ENCODE assay signal across 9 cellular contexts in genomic region chr20:3777381-3777725, GRCh38. TPM values are rescaled to one million over a fixed set of nuclear protein-coding genes. Genes with fewer than 3 reads are reported as not detected.
A peak's percentile ranks its signal among the peaks of the same experiment; 100 is the strongest.
DNase-seq lines count a peak whose midpoint lies in the region; ATAC-seq, FAIRE-seq and TF ChIP-seq lines count a peak whose summit lies in the region.
"Had no signal": no experiment of that assay in that cellular context is flagged by ENCODE, and none has a peak within 500 bp of the region (broad histone marks: within the 10 kb centered on the region; RNA-seq: fewer than 3 reads in every experiment).

No MANE protein-coding gene starts in this region.

- H3K9ac ChIP-seq in GM12878 (ENCODE audit: control insufficient read depth, insufficient read depth, low read length) = peak overlapping the region; percentile 8; the same call in 1 of the 2 replicates

- TF ChIP-seq EP300 in GM12878 (IDR thresholded peaks at IDR 0.05; ENCODE audit: borderline replicate concordance in 1 of 2, control insufficient read depth in 1 of 2, low read depth in 2 of 2, low read length in 2 of 2) (no peak), suprapubic skin (IDR thresholded peaks at IDR 0.05) (no peak)

- peak overlapping the region; percentile 99 for H3K4me2 ChIP-seq in GM12878 (ENCODE audit: control insufficient read depth, insufficient read depth)

- no peaks in the 10 kb centered on the region for H4K20me1 ChIP-seq in GM12878 (ENCODE audit: control insufficient read depth, insufficient read depth)

- TF ChIP-seq POLR2A in GM12878 (IDR thresholded peaks at IDR 0.05; ENCODE audit: low read depth, low read length) = no peak
- TF ChIP-seq POLR2A in suprapubic skin (IDR thresholded peaks at IDR 0.05) = no peak

- H3K4me3 ChIP-seq in GM12878 = peak overlapping the region; percentile 55
- H3K4me3 ChIP-seq in lower lobe of right lung = peak overlapping the region; percentile 62
- H3K4me3 ChIP-seq in suprapubic skin = peak overlapping the region; percentile 51

- CTCF ChIA-PET in GM12878 (lab: Yijun Ruan, JAX) = interaction anchor here (4.2 kb wide), 1 partner anchor 9 kb away, joined by 26 read pairs; the partner anchor contains the start of gene ADISSP

- RAD21 ChIA-PET in GM12878 (lab: Charles Lee; ENCODE audit: unreplicated experiment) = no interaction called here

- ATAC-seq in activated CD4-positive, CD25-positive, alpha-beta regulatory T cell treated with anti-CD3 and anti-CD28 coated beads, Interleukin-2, amount 50 U/mL, for 24 hours = peak; percentile 39 to 55
- ATAC-seq in GM12878 = no peak; the same call in 2 of the 3 replicates
- peak in 1 of 2 donors; percentile 2 for ATAC-seq in lower lobe of right lung
- no peak for ATAC-seq in GM21723 (IDR thresholded peaks at IDR 0.05; ENCODE audit: unreplicated experiment)
- ATAC-seq in HG02852 (IDR thresholded peaks at IDR 0.05; ENCODE audit: unreplicated experiment) = no peak

- intact Hi-C loops in GM12878 (cut with micrococcal nuclease; ENCODE audit: unreplicated experiment) = no loop called here
- intact Hi-C loops in lower lobe of right lung (cut with DNase I) = no loop called here

- no peak for FAIRE-seq in GM12878 (lab: Jason Lieb, UNC)

- H3K4me1 ChIP-seq in GM12878 (ENCODE audit: control insufficient read depth, insufficient read depth, low read length) = peaks cover 12% of the 10 kb centered on the region
- peaks cover 30% of the 10 kb centered on the region for H3K4me1 ChIP-seq in lower lobe of right lung
- peaks cover 36% of the 10 kb centered on the region for H3K4me1 ChIP-seq in suprapubic skin

- no peaks in the 10 kb centered on the region for H3K79me2 ChIP-seq in GM12878 (ENCODE audit: control insufficient read depth, insufficient read depth, low read length)

- no peaks in the 10 kb centered on the region; the same call in 2 of the 3 replicates for H3K9me3 ChIP-seq in GM12878 (replicated peaks; ENCODE audit: control insufficient read depth, insufficient read depth, low read length)
- H3K9me3 ChIP-seq in lower lobe of right lung = no peaks in the 10 kb centered on the region
- no peaks in the 10 kb centered on the region for H3K9me3 ChIP-seq in suprapubic skin

- in situ Hi-C loops in GM12878 (cut with MboI) = no loop called here

- BruUV-seq in GM12878 (replicated peaks; lab: Mats Ljungman, UMichigan) = no TSS peak

- SMC1A ChIA-PET in GM12878 (lab: Charles Lee; ENCODE audit: uncharacterized antibody, unreplicated experiment) = interaction anchor here (0.7 kb wide), 1 partner anchor 10 kb away, joined by 3 read pairs; the partner anchor contains the start of gene ADISSP

- H3K27me3 ChIP-seq in GM12878 (replicated peaks in 1 of 2; ENCODE audit: control insufficient read depth in 2 of 2, insufficient read depth in 2 of 2, low read length in 1 of 2) = peaks cover 12 to 16% of the 10 kb centered on the region in 2 experiments
- peaks cover 7% of the 10 kb centered on the region for H3K27me3 ChIP-seq in lower lobe of right lung (ENCODE audit: low read depth)
- H3K27me3 ChIP-seq in suprapubic skin = no peaks in the 10 kb centered on the region

- H3K27ac ChIP-seq in GM12878 (ENCODE audit: control insufficient read depth, insufficient read depth) (no peak overlapping the region), lower lobe of right lung (no peak overlapping the region), suprapubic skin (no peak overlapping the region)

- TF ChIP-seq RAD21 in GM12878 (IDR thresholded peaks at IDR 0.05; ENCODE audit: insufficient read depth, low read depth, low read length) = no peak

- peak overlapping the region; percentile 83 for H2AFZ ChIP-seq in GM12878 (ENCODE audit: control insufficient read depth, low read depth, low read length)

- POLR2A ChIA-PET in GM12878 (lab: Charles Lee) = interaction anchor here (1.2 kb wide), 1 partner anchor 20 kb away, joined by 3 read pairs; no protein-coding TSS in a partner anchor

- H3K36me3 ChIP-seq in GM12878 (ENCODE audit: control insufficient read depth in 2 of 2, insufficient read depth in 2 of 2, low read length in 1 of 2) (no peaks in the 10 kb centered on the region), lower lobe of right lung (no peaks in the 10 kb centered on the region), suprapubic skin (no peaks in the 10 kb centered on the region)

- TF ChIP-seq CTCF in GM12878 (IDR thresholded peaks at IDR 0.05 in 2 of 3, conservative IDR thresholded peaks at IDR 0.05 in 1 of 3; ENCODE audit: control insufficient read depth in 2 of 3, extremely low read depth in 1 of 3, insufficient read depth in 1 of 3, low read depth in 3 of 3, low read length in 3 of 3) (no peak), lower lobe of right lung (IDR thresholded peaks at IDR 0.05) (no peak), suprapubic skin (IDR thresholded peaks at IDR 0.05) (no peak)

- WGBS in GM12878 (ENCODE audit: insufficient coverage, insufficient replicate concordance, low lambda C conversion rate, missing lambda C conversion rate) = 9% methylated on average over 16 of the region's 16 CpGs
- 18% methylated on average over 10 of the region's 16 CpGs for WGBS in suprapubic skin

- no peak for DNase-seq in activated CD4-positive, CD25-positive, alpha-beta regulatory T cell treated with anti-CD3 and anti-CD28 coated beads, Interleukin-2, amount 50 U/mL, for 72 hours
- DNase-seq in GM12878 (ENCODE audit: low read depth, low spot score) (no peak), lower lobe of right lung (no peak), suprapubic skin (ENCODE audit: low spot score in 2 of 2) (no peak), SK-N-DZ (ENCODE audit: low spot score) (no peak)

RNA-seq across cellular contexts. Expression of gene SPEF1, which starts 3.9 kb away (rescaled TPM):
- not detected in 2 replicates for total RNA-seq in GM12878 (2013; cell fraction: nucleolus; rRNA removed)
- total RNA-seq in GM12878 (2014; rRNA removed) = not detected in 2 replicates
- not detected in 2 replicates for total RNA-seq in GM12878 (2014; rRNA removed; fragmentation: Illumina TruSeq; extraction: Trizol)
- total RNA-seq in GM12878 (2021) = not detected in 2 replicates
- polyA plus RNA-seq in GM12878 (2011; ENCODE audit: low read depth) = not detected
- polyA plus RNA-seq in GM12878 (2011; rRNA removed) = not detected in 2 replicates
- not detected in 2 replicates for polyA plus RNA-seq in GM12878 (2011; cell fraction: cytosol; rRNA removed)
- 0.18 and 0.29 TPM in 2 replicates for polyA plus RNA-seq in GM12878 (2011; cell fraction: nucleus; rRNA removed)
- 0.09 TPM in 1 of 2 replicates, not detected in the other for polyA plus RNA-seq in GM12878 (2012)
- polyA plus RNA-seq in GM12878 (2014; fragmentation: Illumina TruSeq; extraction: Trizol) = not detected in 2 replicates
- polyA plus RNA-seq in GM12878 (2014; fragmentation: Nextera tagmentation; extraction: Ambion mirVana) = not detected
- polyA plus RNA-seq in GM12878 (2014; rRNA removed) = 0.06 and 0.12 TPM in 2 replicates
- not detected for polyA plus RNA-seq in GM12878 (2016; fragmentation: Nextera tagmentation; extraction: Ambion mirVana)
- not detected in 2 replicates for polyA minus RNA-seq in GM12878 (2011; rRNA and poly(A)+ RNA removed)
- not detected in 2 replicates for polyA minus RNA-seq in GM12878 (2011; cell fraction: cytosol; rRNA and poly(A)+ RNA removed)
- polyA minus RNA-seq in GM12878 (2011; cell fraction: nucleus; rRNA and poly(A)+ RNA removed) = 0.12 TPM in 1 of 2 replicates, not detected in the other
- total RNA-seq in lower lobe of right lung = 3.9 TPM
- not detected for total RNA-seq in suprapubic skin
- polyA plus RNA-seq in SK-N-DZ (2014; cell fraction: cytosol; rRNA removed) = 0.17 and 0.62 TPM in 2 replicates
- polyA plus RNA-seq in SK-N-DZ (2014; cell fraction: nucleus; rRNA removed) = 0.20 and 3.4 TPM in 2 replicates
- total RNA-seq: left cardiac atrium had no signal

RNA-seq across cellular contexts. Expression of gene CENPB, which starts 9.2 kb away (rescaled TPM):
- 8.8 and 11.3 TPM in 2 replicates for total RNA-seq in GM12878 (2013; cell fraction: nucleolus; rRNA removed)
- total RNA-seq in GM12878 (2014; rRNA removed) (56.6 and 68.6 TPM in 2 replicates), GM12878 (2014; rRNA removed; fragmentation: Illumina TruSeq; extraction: Trizol) (24.4 and 27.6 TPM in 2 replicates), GM12878 (2021) (68.3 and 71.2 TPM in 2 replicates), lower lobe of right lung (76.2 TPM), suprapubic skin (10 to 100 TPM; 57.0 to 81.4 (median 66.4) TPM)
- 12.5 TPM for polyA plus RNA-seq in GM12878 (2011; ENCODE audit: low read depth)
- polyA plus RNA-seq in GM12878 (2011; rRNA removed) (4.3 and 7.1 TPM in 2 replicates), GM12878 (2014; fragmentation: Illumina TruSeq; extraction: Trizol) (10.9 and 20.9 TPM in 2 replicates), GM12878 (2014; fragmentation: Nextera tagmentation; extraction: Ambion mirVana) (under 1 TPM; 0.16 to 0.29 TPM), GM12878 (2014; rRNA removed) (35.5 and 44.8 TPM in 2 replicates), GM12878 (2016; fragmentation: Nextera tagmentation; extraction: Ambion mirVana) (1 to 10 TPM; 1.6 to 2.4 TPM)
- polyA plus RNA-seq in GM12878 (2011; cell fraction: cytosol; rRNA removed) = 8.8 and 12.2 TPM in 2 replicates
- polyA plus RNA-seq in GM12878 (2011; cell fraction: nucleus; rRNA removed) = 9.5 and 12.9 TPM in 2 replicates
- polyA plus RNA-seq in GM12878 (2012) = 24.5 and 35.6 TPM in 2 replicates
- 8.2 and 15.1 TPM in 2 replicates for polyA minus RNA-seq in GM12878 (2011; rRNA and poly(A)+ RNA removed)
- 8.4 and 9.0 TPM in 2 replicates for polyA minus RNA-seq in GM12878 (2011; cell fraction: cytosol; rRNA and poly(A)+ RNA removed)
- 7.0 and 12.8 TPM in 2 replicates for polyA minus RNA-seq in GM12878 (2011; cell fraction: nucleus; rRNA and poly(A)+ RNA removed)
- polyA plus RNA-seq in SK-N-DZ (2014; cell fraction: cytosol; rRNA removed) = 48.5 and 68.5 TPM in 2 replicates
- polyA plus RNA-seq in SK-N-DZ (2014; cell fraction: nucleus; rRNA removed) = 30.1 and 42.8 TPM in 2 replicates

RNA-seq across cellular contexts. Expression of gene ADISSP, which starts 9.8 kb away (rescaled TPM):
- 2.7 and 3.8 TPM in 2 replicates for total RNA-seq in GM12878 (2013; cell fraction: nucleolus; rRNA removed)
- total RNA-seq in GM12878 (2014; rRNA removed) (59.2 and 64.5 TPM in 2 replicates), GM12878 (2014; rRNA removed; fragmentation: Illumina TruSeq; extraction: Trizol) (25.2 and 27.1 TPM in 2 replicates), GM12878 (2021) (65.9 and 67.5 TPM in 2 replicates), lower lobe of right lung (33.2 TPM), suprapubic skin (10 to 100 TPM in 3 of 4 donors, 1 to 10 TPM in 1; 8.4 to 20.3 (median 18.9) TPM)
- polyA plus RNA-seq in GM12878 (2011; ENCODE audit: low read depth) = 5.7 TPM
- polyA plus RNA-seq in GM12878 (2011; rRNA removed) (6.9 and 22.6 TPM in 2 replicates), GM12878 (2014; fragmentation: Illumina TruSeq; extraction: Trizol) (2.3 and 17.5 TPM in 2 replicates), GM12878 (2014; fragmentation: Nextera tagmentation; extraction: Ambion mirVana) (1 to 10 TPM in 1 of 2 experiments, under 1 TPM in 1; 0.80 to 7.6 TPM), GM12878 (2014; rRNA removed) (50.2 and 62.0 TPM in 2 replicates), GM12878 (2016; fragmentation: Nextera tagmentation; extraction: Ambion mirVana) (10 to 100 TPM; 90.8 to 96.3 TPM)
- 42.5 and 66.1 TPM in 2 replicates for polyA plus RNA-seq in GM12878 (2011; cell fraction: cytosol; rRNA removed)
- 25.9 and 34.8 TPM in 2 replicates for polyA plus RNA-seq in GM12878 (2011; cell fraction: nucleus; rRNA removed)
- polyA plus RNA-seq in GM12878 (2012) = 22.4 and 26.6 TPM in 2 replicates
- polyA minus RNA-seq in GM12878 (2011; rRNA and poly(A)+ RNA removed) = 16.0 and 29.6 TPM in 2 replicates
- polyA minus RNA-seq in GM12878 (2011; cell fraction: cytosol; rRNA and poly(A)+ RNA removed) = 16.8 and 25.3 TPM in 2 replicates
- polyA minus RNA-seq in GM12878 (2011; cell fraction: nucleus; rRNA and poly(A)+ RNA removed) = 6.3 and 9.6 TPM in 2 replicates
- 110 and 116 TPM in 2 replicates for polyA plus RNA-seq in SK-N-DZ (2014; cell fraction: cytosol; rRNA removed)
- polyA plus RNA-seq in SK-N-DZ (2014; cell fraction: nucleus; rRNA removed) = 63.6 and 72.6 TPM in 2 replicates

RNA-seq across cellular contexts. Expression of gene CDC25B, which starts 18.8 kb away (rescaled TPM):
- total RNA-seq in GM12878 (2013; cell fraction: nucleolus; rRNA removed) = 19.8 and 20.9 TPM in 2 replicates
- 18.5 and 20.7 TPM in 2 replicates for total RNA-seq in GM12878 (2014; rRNA removed)
- total RNA-seq in GM12878 (2014; rRNA removed; fragmentation: Illumina TruSeq; extraction: Trizol) = 11.2 and 13.0 TPM in 2 replicates
- total RNA-seq in GM12878 (2021) = 58.8 and 58.9 TPM in 2 replicates
- 13.9 TPM for polyA plus RNA-seq in GM12878 (2011; ENCODE audit: low read depth)
- polyA plus RNA-seq in GM12878 (2011; rRNA removed) = 11.2 and 20.2 TPM in 2 replicates
- 33.1 and 37.6 TPM in 2 replicates for polyA plus RNA-seq in GM12878 (2011; cell fraction: cytosol; rRNA removed)
- 145 and 172 TPM in 2 replicates for polyA plus RNA-seq in GM12878 (2011; cell fraction: nucleus; rRNA removed)
- polyA plus RNA-seq in GM12878 (2012) = 27.8 and 28.4 TPM in 2 replicates
- polyA plus RNA-seq in GM12878 (2014; fragmentation: Illumina TruSeq; extraction: Trizol) = 25.1 and 36.9 TPM in 2 replicates
- 1 to 10 TPM; 4.6 to 8.6 TPM for polyA plus RNA-seq in GM12878 (2014; fragmentation: Nextera tagmentation; extraction: Ambion mirVana)
- polyA plus RNA-seq in GM12878 (2014; rRNA removed) = 37.0 and 44.2 TPM in 2 replicates
- polyA plus RNA-seq in GM12878 (2016; fragmentation: Nextera tagmentation; extraction: Ambion mirVana) = 10 to 100 TPM; 28.4 to 28.7 TPM
- polyA minus RNA-seq in GM12878 (2011; rRNA and poly(A)+ RNA removed) = 11.0 and 22.2 TPM in 2 replicates
- polyA minus RNA-seq in GM12878 (2011; cell fraction: cytosol; rRNA and poly(A)+ RNA removed) = 12.4 and 15.6 TPM in 2 replicates
- 13.5 and 22.2 TPM in 2 replicates for polyA minus RNA-seq in GM12878 (2011; cell fraction: nucleus; rRNA and poly(A)+ RNA removed)
- 97.7 TPM for total RNA-seq in lower lobe of right lung
- 10 to 100 TPM; 12.7 to 34.4 (median 23.3) TPM for total RNA-seq in suprapubic skin
- 140 and 141 TPM in 2 replicates for polyA plus RNA-seq in SK-N-DZ (2014; cell fraction: cytosol; rRNA removed)
- polyA plus RNA-seq in SK-N-DZ (2014; cell fraction: nucleus; rRNA removed) = 108 and 173 TPM in 2 replicates

RNA-seq across cellular contexts. Expression of gene AP5S1, which starts 43.0 kb away (rescaled TPM):
- total RNA-seq in GM12878 (2013; cell fraction: nucleolus; rRNA removed) = 7.0 and 7.1 TPM in 2 replicates
- total RNA-seq in GM12878 (2014; rRNA removed) = 11.6 and 13.2 TPM in 2 replicates
- 3.8 and 4.7 TPM in 2 replicates for total RNA-seq in GM12878 (2014; rRNA removed; fragmentation: Illumina TruSeq; extraction: Trizol)
- total RNA-seq in GM12878 (2021) = 12.3 and 12.4 TPM in 2 replicates
- 3.5 TPM for polyA plus RNA-seq in GM12878 (2011; ENCODE audit: low read depth)
- 1.7 and 3.8 TPM in 2 replicates for polyA plus RNA-seq in GM12878 (2011; rRNA removed)
- 6.4 and 8.4 TPM in 2 replicates for polyA plus RNA-seq in GM12878 (2011; cell fraction: cytosol; rRNA removed)
- polyA plus RNA-seq in GM12878 (2011; cell fraction: nucleus; rRNA removed) = 3.8 and 5.3 TPM in 2 replicates
- 7.3 and 11.5 TPM in 2 replicates for polyA plus RNA-seq in GM12878 (2012)
- polyA plus RNA-seq in GM12878 (2014; fragmentation: Illumina TruSeq; extraction: Trizol) = 1.8 and 3.8 TPM in 2 replicates
- polyA plus RNA-seq in GM12878 (2014; fragmentation: Nextera tagmentation; extraction: Ambion mirVana) = 1 to 10 TPM; 4.4 to 5.8 TPM
- polyA plus RNA-seq in GM12878 (2014; rRNA removed) = 9.7 and 11.1 TPM in 2 replicates
- 10 to 100 TPM; 10.5 to 13.1 TPM for polyA plus RNA-seq in GM12878 (2016; fragmentation: Nextera tagmentation; extraction: Ambion mirVana)
- polyA minus RNA-seq in GM12878 (2011; rRNA and poly(A)+ RNA removed) = 3.9 and 8.0 TPM in 2 replicates
- polyA minus RNA-seq in GM12878 (2011; cell fraction: cytosol; rRNA and poly(A)+ RNA removed) = 1.8 and 3.9 TPM in 2 replicates
- polyA minus RNA-seq in GM12878 (2011; cell fraction: nucleus; rRNA and poly(A)+ RNA removed) = 4.0 and 7.7 TPM in 2 replicates
- 11.1 TPM for total RNA-seq in lower lobe of right lung
- total RNA-seq in suprapubic skin = 10 to 100 TPM in 3 of 4 donors, 1 to 10 TPM in 1; 7.7 to 18.3 (median 14.3) TPM
- polyA plus RNA-seq in SK-N-DZ (2014; cell fraction: cytosol; rRNA removed) = 10.4 and 12.0 TPM in 2 replicates
- polyA plus RNA-seq in SK-N-DZ (2014; cell fraction: nucleus; rRNA removed) = 5.7 and 6.8 TPM in 2 replicates

Comparison
In these comparisons a context has a peak if more than half of its experiments do, and no peak if none do; other contexts are left out.
1. ATAC-seq: peak in activated CD4-positive, CD25-positive, alpha-beta regulatory T cell treated with anti-CD3 and anti-CD28 coated beads, Interleukin-2, amount 50 U/mL, for 24 hours (2 of 2); none in GM12878 (single experiment), GM21723 (single experiment) and HG02852 (single experiment).
2. Peak in every context shown above with its lines, with median percentiles within 50 percentile points of each other: H3K4me3 ChIP-seq.